ENCODE assay signal across 8 cellular contexts in the genomic region with DNA sequence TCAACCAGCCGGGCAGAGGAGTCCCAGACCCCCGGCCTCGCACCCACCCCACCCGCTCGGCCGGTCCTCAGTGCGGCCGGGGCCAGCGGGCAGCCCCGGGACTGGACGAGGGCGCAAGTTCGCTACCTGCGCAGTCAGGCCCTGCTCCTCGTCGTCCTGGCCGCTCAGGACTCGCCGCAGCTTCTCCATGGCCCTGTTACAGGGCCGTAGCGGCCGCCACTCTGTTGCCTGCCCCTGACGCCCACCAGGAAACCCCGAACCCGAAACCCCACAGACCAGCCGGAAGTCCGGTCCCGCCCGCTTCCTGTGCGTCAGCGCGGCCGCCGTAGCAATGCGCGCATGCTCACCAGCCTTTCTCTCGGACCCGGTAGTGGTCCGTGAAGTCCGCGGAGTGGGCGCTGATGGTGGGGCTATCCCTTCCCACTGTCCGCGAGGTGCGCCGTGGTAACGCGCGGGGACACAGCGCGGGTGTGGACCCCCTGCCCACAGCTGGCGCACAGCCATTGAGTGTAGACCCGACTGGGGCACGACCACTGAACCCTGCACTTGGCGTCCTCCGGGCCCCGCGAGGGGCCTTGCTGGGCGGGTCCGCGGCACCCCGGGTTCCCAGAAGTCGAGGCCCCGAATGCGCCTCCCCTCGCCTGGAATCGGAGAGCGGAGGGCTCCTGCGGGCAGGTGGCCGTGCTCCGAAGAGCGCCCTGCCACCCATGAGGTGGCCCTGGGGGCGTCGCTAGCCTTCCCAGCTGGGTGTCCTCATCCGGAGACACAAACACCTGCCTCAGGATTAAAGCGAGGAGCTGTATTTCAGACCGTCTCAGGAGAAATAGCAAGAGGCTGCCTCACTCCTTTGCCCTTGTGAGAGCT. TPM values are rescaled to one million over a fixed set of nuclear protein-coding genes. Genes with fewer than 3 reads are reported as not detected.
A peak's percentile ranks its signal among the peaks of the same experiment; 100 is the strongest.
DNase-seq lines count a peak whose midpoint lies in the region; ATAC-seq and TF ChIP-seq lines count a peak whose summit lies in the region.

TSS of gene SFT2D1 (minus strand) at position 253 of the 864 bp plus-strand sequence. CDS start at position 189, 64 bp downstream.

- no peaks in the 10 kb centered on the region for H3F3A ChIP-seq in GM23248 (ENCODE audit: insufficient read depth)

- H3K9ac ChIP-seq in GM23248 (peak within 1 kb of the TSS; percentile 91), Karpas-422 (ENCODE audit: low read length) (peak within 1 kb of the TSS; percentile 93)

- H3K4me2 ChIP-seq in GM23248 (ENCODE audit: unreplicated experiment) (peak within 1 kb of the TSS; percentile 82), Karpas-422 (ENCODE audit: low read depth, low read length, poor library complexity, severe bottlenecking) (peak within 1 kb of the TSS; percentile 87)

- H3K27me3 ChIP-seq in GM23248 (replicated peaks; ENCODE audit: insufficient read depth) (no peaks in the 10 kb centered on the region), Karpas-422 (ENCODE audit: low read length) (no peaks in the 10 kb centered on the region), SJSA1 (replicated peaks) (no peaks in the 10 kb centered on the region), gastroesophageal sphincter (no peaks in the 10 kb centered on the region)

- in situ Hi-C loops in GM23248 (cut with MboI), result no loop called here

- H3K27ac ChIP-seq in GM23248 (peak within 1 kb of the TSS; percentile 30), Karpas-422 (ENCODE audit: low read length) (peak within 1 kb of the TSS; percentile 79), SJSA1 (peak within 1 kb of the TSS; percentile 95), gastroesophageal sphincter (peak within 1 kb of the TSS; percentile 66 to 95 (median 89)), substantia nigra (ENCODE audit: low read depth, low read length, poor library complexity, severe bottlenecking) (peak within 1 kb of the TSS; percentile 92)

- peak; percentile 94 for ATAC-seq in gastroesophageal sphincter

- TF ChIP-seq POLR2A in gastroesophageal sphincter (IDR thresholded peaks at IDR 0.05), result peak; percentile 85 to 89

- H4K20me1 ChIP-seq in GM23248 (ENCODE audit: insufficient read depth) (no peaks in the 10 kb centered on the region), Karpas-422 (ENCODE audit: insufficient read depth, low read depth, low read length) (peaks cover 12% of the 10 kb centered on the region; the same call in 1 of the 2 replicates)

- TF ChIP-seq EP300 in gastroesophageal sphincter (IDR thresholded peaks at IDR 0.05), result no peak

- peak within 1 kb of the TSS; percentile 94 for H2AFZ ChIP-seq in GM23248
- peak within 1 kb of the TSS; percentile 35; the same call in 1 of the 2 replicates for H2AFZ ChIP-seq in Karpas-422 (ENCODE audit: low read length)

- H3K9me3 ChIP-seq in GM23248 (ENCODE audit: low read depth), result no peaks in the 10 kb centered on the region
- H3K9me3 ChIP-seq in Karpas-422 (ENCODE audit: low read length), result no peaks in the 10 kb centered on the region
- H3K9me3 ChIP-seq in SJSA1 (replicated peaks), result no peaks in the 10 kb centered on the region
- H3K9me3 ChIP-seq in gastroesophageal sphincter, result no peaks in the 10 kb centered on the region

- peaks cover 50% of the 10 kb centered on the region for H3K79me2 ChIP-seq in GM23248 (ENCODE audit: insufficient read depth)
- peaks cover 54% of the 10 kb centered on the region for H3K79me2 ChIP-seq in Karpas-422 (ENCODE audit: low read length)

- no peak for TF ChIP-seq CTCF in gastroesophageal sphincter (IDR thresholded peaks at IDR 0.05)

- H3K9me2 ChIP-seq in GM23248 (ENCODE audit: insufficient read depth), result no peaks in the 10 kb centered on the region
- H3K9me2 ChIP-seq in Karpas-422 (replicated peaks; ENCODE audit: insufficient read depth, low read length), result no peaks in the 10 kb centered on the region

- H3K4me3 ChIP-seq in GM23248 (peak within 1 kb of the TSS; percentile 99), Karpas-422 (ENCODE audit: low read length) (peak within 1 kb of the TSS; percentile 94), SJSA1 (peak within 1 kb of the TSS; percentile 96), gastroesophageal sphincter (peak within 1 kb of the TSS; percentile 93 to 99)

- peak; percentile 85 for DNase-seq in ELR (ENCODE audit: low read depth)
- DNase-seq in GM23248, result peak; percentile 90
- peak; percentile 94 for DNase-seq in Karpas-422
- peak; percentile 74 to 85 for DNase-seq in SJSA1 (ENCODE audit: low read depth in 1 of 2, low spot score in 2 of 2)
- peak; percentile 18 to 53 (median 40) for DNase-seq in activated naive CD4-positive, alpha-beta T cell (lab: John Stamatoyannopoulos, UW)
- DNase-seq in non-pigmented ciliary epithelial cell (ENCODE audit: low read depth), result peak; percentile 34
- DNase-seq in substantia nigra (lab: John Stamatoyannopoulos, UW), result peak in 46 of 49 donors; percentile 14 to 96 (median 72)

- H3K4me1 ChIP-seq in GM23248 (ENCODE audit: insufficient read depth) (no peaks in the 10 kb centered on the region; the same call in 1 of the 2 replicates), Karpas-422 (ENCODE audit: low read length) (peaks cover 35% of the 10 kb centered on the region), SJSA1 (replicated peaks) (peaks cover 14% of the 10 kb centered on the region), gastroesophageal sphincter (peaks cover 0 to 47% (median 19%) of the 10 kb centered on the region in 3 donors)

- WGBS in GM23248 (ENCODE audit: low coverage in 1 of 2, low lambda C conversion rate in 2 of 2, missing lambda C conversion rate in 2 of 2), 2 experiments, result 1 to 3% methylated on average over 47 to 58 of the region's 77 CpGs
- WGBS in gastroesophageal sphincter (ENCODE audit: low coverage in 1 of 2), 2 donors, result 0% methylated on average over 2 of the region's 77 CpGs

- H3K36me3 ChIP-seq in GM23248 (ENCODE audit: low read depth) (no peaks in the 10 kb centered on the region), Karpas-422 (ENCODE audit: insufficient read depth, low read length) (peaks cover 13% of the 10 kb centered on the region; the same call in 1 of the 2 replicates), SJSA1 (peaks cover 40% of the 10 kb centered on the region), gastroesophageal sphincter (peaks cover 0 to 5% of the 10 kb centered on the region in 2 donors)

RNA-seq across cellular contexts. Expression of gene SFT2D1, which starts in this region (rescaled TPM):
- 51.4 and 75.4 TPM in 2 replicates for total RNA-seq in GM23248 (2014; rRNA removed; shearing (Covaris generic))
- 103 and 115 TPM in 2 replicates for polyA plus RNA-seq in GM23248 (2016; fragmentation: Nextera tagmentation; extraction: Ambion mirVana)
- 71.6 and 119 TPM in 2 replicates for total RNA-seq in Karpas-422 (2014; rRNA removed; shearing (Covaris generic); ENCODE audit: low replicate concordance)
- total RNA-seq in SJSA1 (2014; rRNA removed; shearing (Covaris generic)), result 88.2 and 101 TPM in 2 replicates
- total RNA-seq in gastroesophageal sphincter, result 10 to 100 TPM; 21.4 to 32.2 (median 26.1) TPM

Comparison
In these comparisons a context has a peak if more than half of its experiments do, and no peak if none do; other contexts are left out.
1. Peak in every context shown above with its lines: DNase-seq, ATAC-seq, H3K4me3 ChIP-seq and H3K27ac ChIP-seq.
2. DNase-seq: peak in every context shown above with its lines; median percentile 94 in Karpas-422; 90 in GM23248; 85 in ELR; 80 in SJSA1; 72 in substantia nigra; 40 in activated naive CD4-positive, alpha-beta T cell; 34 in non-pigmented ciliary epithelial cell.
3. H3K27ac ChIP-seq: peak in every context shown above with its lines; median percentile 95 in SJSA1; 92 in substantia nigra; 89 in gastroesophageal sphincter; 79 in Karpas-422; 30 in GM23248.